ENCODE assay signal across 8 cellular contexts in genomic region chr12:89529738-89530137, GRCh38. TPM values are rescaled to one million over a fixed set of nuclear protein-coding genes. Genes with fewer than 3 reads are reported as not detected.
A peak's percentile ranks its signal among the peaks of the same experiment; 100 is the strongest.
DNase-seq lines count a peak whose midpoint lies in the region; ATAC-seq and TF ChIP-seq lines count a peak whose summit lies in the region.

No MANE protein-coding gene starts in this region.

- ATAC-seq in activated B cell treated with CpG ODN at 0.5 μM for 24 hours (ENCODE audit: low read depth): peak; percentile 18
- ATAC-seq in GM21360 (IDR thresholded peaks at IDR 0.05; ENCODE audit: unreplicated experiment): no peak

- H3K4me3 Mint-ChIP-seq in activated B cell treated with CpG ODN at 0.5 μM for 24 hours (no peak overlapping the region), type B pancreatic cell (peak overlapping the region; percentile 53)

- no peaks in the 10 kb centered on the region for H3K9me3 Mint-ChIP-seq in activated B cell treated with CpG ODN at 0.5 μM for 24 hours
- H3K9me3 Mint-ChIP-seq in type B pancreatic cell: no peaks in the 10 kb centered on the region

- intact Hi-C loops in activated B cell treated with CpG ODN at 0.5 μM for 24 hours (cut with micrococcal nuclease): loop anchor here (1.0 to 5.0 kb wide), 5 partner anchors 59 to 1418 kb away; no protein-coding TSS in a partner anchor

- DNase-seq in DMS53 treated with DMSO at 0.1 percent for 48 hours (lab: John Stamatoyannopoulos, UW; ENCODE audit: unreplicated experiment) (peak; percentile 75), GM20000 (ENCODE audit: low spot score) (peak; percentile 57), NCI-H146 treated with DMSO at 0.1 percent for 48 hours (lab: John Stamatoyannopoulos, UW; ENCODE audit: unreplicated experiment) (peak; percentile 42), activated B cell treated with CpG ODN at 0.5 μM for 24 hours (no peak), iris pigment epithelial cell (ENCODE audit: low read depth) (peak; percentile 59), type B pancreatic cell (ENCODE audit: extremely low spot score, unreplicated experiment) (no peak)
- no peak for DNase-seq in stimulated activated CD4-positive, alpha-beta T cell treated with anti-CD3 and anti-CD28 coated beads, Interleukin-4, amount 100 ng/mL, for 24 hours

- CTCF ChIA-PET in activated B cell treated with CpG ODN at 0.5 μM for 24 hours (lab: Charles Lee): interaction anchor here (1.3 to 3.1 kb wide), 5 partner anchors 59 to 515 kb away, joined by 7 to 15 read pairs (median 7); no protein-coding TSS in a partner anchor

- no peaks in the 10 kb centered on the region for H3K27me3 Mint-ChIP-seq in activated B cell treated with CpG ODN at 0.5 μM for 24 hours
- no peaks in the 10 kb centered on the region for H3K27me3 Mint-ChIP-seq in type B pancreatic cell

- H3K4me1 Mint-ChIP-seq in activated B cell treated with CpG ODN at 0.5 μM for 24 hours (peaks cover 21% of the 10 kb centered on the region), type B pancreatic cell (ENCODE audit: unreplicated experiment) (peaks cover 9% of the 10 kb centered on the region)

- H3K27ac Mint-ChIP-seq in activated B cell treated with CpG ODN at 0.5 μM for 24 hours (peak overlapping the region; percentile 9), type B pancreatic cell (no peak overlapping the region)

- POLR2A ChIA-PET in activated B cell treated with CpG ODN at 0.5 μM for 24 hours (lab: Charles Lee): no interaction called here

- H3K36me3 Mint-ChIP-seq in activated B cell treated with CpG ODN at 0.5 μM for 24 hours (ENCODE audit: low read depth) (peaks cover 2% of the 10 kb centered on the region), type B pancreatic cell (no peaks in the 10 kb centered on the region)

- TF ChIP-seq CTCF in GM20000 (IDR thresholded peaks at IDR 0.05; ENCODE audit: extremely low read depth, missing control alignments) (peak; percentile 47), activated B cell treated with CpG ODN at 0.5 μM for 24 hours (IDR thresholded peaks at IDR 0.05) (peak; percentile 15), type B pancreatic cell (conservative IDR thresholded peaks at IDR 0.05) (peak; percentile 82)

RNA-seq across cellular contexts. Expression of gene POC1B, which starts 3.9 kb away (rescaled TPM):
- total RNA-seq in activated B cell treated with CpG ODN at 0.5 μM for 24 hours (21.7 and 27.3 TPM in 2 replicates), type B pancreatic cell (ENCODE audit: low replicate concordance) (15.3 and 15.8 TPM in 2 replicates)

RNA-seq across cellular contexts. Expression of gene GALNT4, which starts 5.1 kb away (rescaled TPM):
- total RNA-seq in activated B cell treated with CpG ODN at 0.5 μM for 24 hours (6.2 and 6.3 TPM in 2 replicates), type B pancreatic cell (ENCODE audit: low replicate concordance) (8.7 and 10.1 TPM in 2 replicates)

Comparison
In these comparisons a context has a peak if more than half of its experiments do, and no peak if none do; other contexts are left out.
1. DNase-seq: peak in DMS53 treated with DMSO at 0.1 percent for 48 hours (single experiment), GM20000 (single experiment), NCI-H146 treated with DMSO at 0.1 percent for 48 hours (single experiment) and iris pigment epithelial cell (single experiment); none in activated B cell treated with CpG ODN at 0.5 μM for 24 hours (single experiment), type B pancreatic cell (single experiment) and stimulated activated CD4-positive, alpha-beta T cell treated with anti-CD3 and anti-CD28 coated beads, Interleukin-4, amount 100 ng/mL, for 24 hours (single experiment).
2. CTCF ChIP-seq: peak in every context shown above with its lines; median percentile 82 in type B pancreatic cell; 47 in GM20000; 15 in activated B cell treated with CpG ODN at 0.5 μM for 24 hours.